Comparison of ENCODE assay signal across 10 cellular contexts in genomic region chr3:142029052-142029642, GRCh38.
DNase-seq lines count a peak whose midpoint lies in the region; ATAC-seq, FAIRE-seq and TF ChIP-seq lines count a peak whose summit lies in the region.
"Had no signal": no experiment of that assay in that cellular context is flagged by ENCODE, and none has a peak within 500 bp of the region (broad histone marks: within the 10 kb centered on the region; RNA-seq: fewer than 3 reads in every experiment).

No MANE protein-coding gene starts in this region.

- no peak for TF ChIP-seq RAD21 in SK-N-SH (IDR thresholded peaks at IDR 0.05; ENCODE audit: low read length)

- ATAC-seq in SK-N-SH treated with all-trans-retinoic acid at 6 μM for 48 hours (no peak), heart right ventricle (peak in 3 of 8 donors; percentile 41 to 62 (median 60)), sciatic nerve (no peak), pancreas (no peak)

- peaks cover 20% of the 10 kb centered on the region for H3K79me2 ChIP-seq in SK-N-SH (ENCODE audit: insufficient read depth)

- peaks cover 14% of the 10 kb centered on the region for H3F3A ChIP-seq in SK-N-SH (replicated peaks; ENCODE audit: insufficient read depth)

- H4K20me1 ChIP-seq in SK-N-SH (ENCODE audit: insufficient read depth) = no peaks in the 10 kb centered on the region

- H3K4me3 ChIP-seq in SK-N-SH (ENCODE audit: low read depth in 2 of 2, low read length in 1 of 2) = no peak overlapping the region
- peak overlapping the region in 3 of 10 donors; percentile 42 to 61 (median 57) for H3K4me3 ChIP-seq in heart right ventricle
- H3K4me3 ChIP-seq in thymus (ENCODE audit: low read length) = no peak overlapping the region
- H3K4me3 ChIP-seq in pancreas = no peak overlapping the region

- FAIRE-seq in pancreas (lab: Jason Lieb, UNC) = no peak

- H3K27ac ChIP-seq in SK-N-SH (ENCODE audit: low read depth in 2 of 2, low read length in 1 of 2) (peak overlapping the region in 1 of 2 experiments; percentile 3; a peak in 1 of 4 replicates), heart right ventricle (peak overlapping the region in 8 of 10 donors; percentile 32 to 73 (median 44)), thymus (ENCODE audit: low read depth) (peak overlapping the region; percentile 70), pancreas (no peak overlapping the region)

- H3K9me3 ChIP-seq in SK-N-SH = no peaks in the 10 kb centered on the region
- H3K9me3 ChIP-seq in heart right ventricle = no peaks in the 10 kb centered on the region
- H3K9me3 ChIP-seq in thymus (ENCODE audit: control insufficient read depth) = no peaks in the 10 kb centered on the region
- no peaks in the 10 kb centered on the region for H3K9me3 ChIP-seq in pancreas

- DNase-seq in SK-N-SH = peak; percentile 11
- peak; percentile 61 for DNase-seq in NAMALWA (ENCODE audit: low spot score)
- DNase-seq in heart right ventricle = no peak
- no peak for DNase-seq in sciatic nerve (ENCODE audit: low spot score)
- DNase-seq in pancreas = no peak
- no peak for DNase-seq in NCI-H774 (lab: John Stamatoyannopoulos, UW)
- DNase-seq: activated naive CD8-positive, alpha-beta T cell treated with anti-CD3 and anti-CD28 coated beads, Interleukin-2, amount 10 ng/mL, durations not matched to agents 7 days and 5 days; T-helper 9 cell had no signal

- 47% methylated on average over 3 of the region's 3 CpGs for WGBS in SK-N-SH (ENCODE audit: low lambda C conversion rate)
- WGBS in heart right ventricle, 2 donors = 11 to 25% methylated on average over 3 of the region's 3 CpGs
- WGBS in thymus = 44% methylated on average over 3 of the region's 3 CpGs
- 20 to 23% methylated on average over 3 of the region's 3 CpGs for WGBS in pancreas, 2 donors

- H3K4me1 ChIP-seq in SK-N-SH (ENCODE audit: control insufficient read depth in 1 of 2, insufficient read depth in 2 of 2, low read depth in 1 of 2, low read length in 1 of 2) (peaks cover 2 to 7% of the 10 kb centered on the region in 2 experiments; a peak in 2 of 4 replicates), heart right ventricle (peaks cover 0 to 35% (median 22%) of the 10 kb centered on the region in 9 donors), thymus (ENCODE audit: control insufficient read depth, insufficient read depth, low read length) (peaks cover 6% of the 10 kb centered on the region), pancreas (peaks cover 0 to 13% (median 0%) of the 10 kb centered on the region in 3 donors)

- no peak overlapping the region for H3K9ac ChIP-seq in SK-N-SH

- POLR2A ChIA-PET in SK-N-SH (lab: Yijun Ruan, JAX) = no interaction called here

- H3K36me3 ChIP-seq in SK-N-SH (replicated peaks in 1 of 2; ENCODE audit: control insufficient read depth in 1 of 2, insufficient read depth in 2 of 2, low read length in 1 of 2) (peaks cover 3 to 4% of the 10 kb centered on the region in 2 experiments), heart right ventricle (no peaks in the 10 kb centered on the region), thymus (ENCODE audit: control insufficient read depth, insufficient read depth) (no peaks in the 10 kb centered on the region), pancreas (no peaks in the 10 kb centered on the region)

- H3K27me3 ChIP-seq in SK-N-SH (ENCODE audit: insufficient read depth) (no peaks in the 10 kb centered on the region), heart right ventricle (no peaks in the 10 kb centered on the region), thymus (ENCODE audit: control insufficient read depth, insufficient read depth) (no peaks in the 10 kb centered on the region), pancreas (no peaks in the 10 kb centered on the region)

- CTCF ChIA-PET in SK-N-SH (lab: Yijun Ruan, JAX) = no interaction called here

- no peak for TF ChIP-seq EP300 in SK-N-SH (IDR thresholded peaks at IDR 0.05; ENCODE audit: borderline replicate concordance in 1 of 2, low read depth in 1 of 2, low read length in 1 of 2)

- no peaks in the 10 kb centered on the region for H3K9me2 ChIP-seq in SK-N-SH

- TF ChIP-seq CTCF in SK-N-SH (IDR thresholded peaks at IDR 0.05) (no peak), heart right ventricle (IDR thresholded peaks at IDR 0.05) (no peak), pancreas (IDR thresholded peaks at IDR 0.05) (no peak)

- no peak overlapping the region for H3K4me2 ChIP-seq in SK-N-SH

- H2AFZ ChIP-seq in SK-N-SH (ENCODE audit: low read depth) = no peak overlapping the region

- intact Hi-C loops in heart right ventricle (cut with DNase I) = loop anchor here in 1 of 10 donors (10.0 kb wide), 1 partner anchor 116 kb away; the partner anchor contains the start of gene TFDP2
- intact Hi-C loops in sciatic nerve (cut with DNase I) = no loop called here
- intact Hi-C loops in pancreas (cut with DNase I) = no loop called here

TF ChIP-seq in SK-N-SH, 30 proteins besides CTCF, POLR2A, EP300 and RAD21:
- TF ChIP-seq IRF3 (IDR thresholded peaks at IDR 0.05; ENCODE audit: low read depth, low read length) (no peak), MEF2A (IDR thresholded peaks at IDR 0.05; ENCODE audit: borderline replicate concordance, low read depth) (no peak), GATA2 (CRISPR knock-in tag; IDR thresholded peaks at IDR 0.05) (no peak), MAX (IDR thresholded peaks at IDR 0.05; ENCODE audit: low read depth) (no peak), NFIC (IDR thresholded peaks at IDR 0.05; ENCODE audit: borderline replicate concordance) (no peak), TCF12 (IDR thresholded peaks at IDR 0.05) (no peak), FOSL2 (IDR thresholded peaks at IDR 0.05; ENCODE audit: borderline replicate concordance, low read depth) (no peak)

TF ChIP-seq in SK-N-SH treated with all-trans-retinoic acid at 6 μM for 48 hours, 23 proteins besides CTCF, POLR2A, EP300 and RAD21:
- TF ChIP-seq ESRRG (CRISPR knock-in tag; IDR thresholded peaks at IDR 0.05) = no peak
- no peak for TF ChIP-seq OSR1 (CRISPR knock-in tag; IDR thresholded peaks at IDR 0.05)
- no peak for TF ChIP-seq ZFP3 (CRISPR knock-in tag; IDR thresholded peaks at IDR 0.05)
- no peak for TF ChIP-seq PPARA (CRISPR knock-in tag; IDR thresholded peaks at IDR 0.05; ENCODE audit: borderline replicate concordance)
- no peak for TF ChIP-seq TCF4 (CRISPR knock-in tag; IDR thresholded peaks at IDR 0.05; ENCODE audit: borderline replicate concordance)
- TF ChIP-seq CREB5 (CRISPR knock-in tag; IDR thresholded peaks at IDR 0.05; ENCODE audit: low read depth) = no peak
- no peak for TF ChIP-seq ZC3H10 (CRISPR knock-in tag; IDR thresholded peaks at IDR 0.05)
- no peak for TF ChIP-seq CSRNP3 (CRISPR knock-in tag; IDR thresholded peaks at IDR 0.05)
- no peak for TF ChIP-seq ZNF8 (CRISPR knock-in tag; IDR thresholded peaks at IDR 0.05)
- TF ChIP-seq ISL1 (CRISPR knock-in tag; IDR thresholded peaks at IDR 0.05) = no peak
- TF ChIP-seq TSHZ2 (CRISPR knock-in tag; IDR thresholded peaks at IDR 0.05) = no peak
- no peak for TF ChIP-seq ZNF565 (CRISPR knock-in tag; conservative IDR thresholded peaks at IDR 0.05; ENCODE audit: low read depth)
- no peak for TF ChIP-seq CSDC2 (CRISPR knock-in tag; IDR thresholded peaks at IDR 0.05)
- no peak for TF ChIP-seq SNAI2 (CRISPR knock-in tag; IDR thresholded peaks at IDR 0.05)
TF ChIP-seq in SK-N-SH treated with all-trans-retinoic acid at 6 μM for 48 hours: peak in this region for 0.

Comparison
In these comparisons a context has a peak if more than half of its experiments do, and no peak if none do; other contexts are left out.
1. DNase-seq: peak in SK-N-SH (single experiment) and NAMALWA (single experiment); none in heart right ventricle (0 of 2), sciatic nerve (single experiment), pancreas (0 of 6) and NCI-H774 (single experiment).
2. H3K27ac ChIP-seq: peak in heart right ventricle (8 of 10) and thymus (single experiment); none in pancreas (0 of 4).